ENCODE assay signal across 1 cellular context in the genomic region with DNA sequence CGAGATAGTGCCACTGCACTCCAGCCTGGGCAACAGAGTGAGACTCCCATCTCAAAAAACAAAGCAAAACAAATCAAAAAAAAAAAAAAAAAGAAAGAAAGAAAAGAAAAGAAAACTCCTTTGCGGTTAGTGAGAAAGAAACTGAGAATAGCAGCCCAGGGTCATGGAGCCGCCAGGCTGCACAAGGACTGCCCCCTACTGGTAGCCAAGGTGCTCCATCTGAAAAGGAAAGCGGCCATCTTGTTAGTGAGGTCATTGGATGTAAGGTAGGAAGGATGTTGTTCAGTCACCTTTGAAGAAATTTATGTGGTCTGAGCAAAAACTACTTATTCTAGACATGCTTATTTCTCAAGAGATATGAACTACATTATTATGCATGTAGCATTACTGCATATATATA.
TF ChIP-seq lines count a peak whose summit lies in the region.

No MANE protein-coding gene starts in this region.

TF ChIP-seq in SK-N-SH treated with all-trans-retinoic acid at 6 μM for 48 hours, 23 proteins besides CTCF, POLR2A, EP300 and RAD21 (continued from another document):
- TF ChIP-seq, protein P1, sequence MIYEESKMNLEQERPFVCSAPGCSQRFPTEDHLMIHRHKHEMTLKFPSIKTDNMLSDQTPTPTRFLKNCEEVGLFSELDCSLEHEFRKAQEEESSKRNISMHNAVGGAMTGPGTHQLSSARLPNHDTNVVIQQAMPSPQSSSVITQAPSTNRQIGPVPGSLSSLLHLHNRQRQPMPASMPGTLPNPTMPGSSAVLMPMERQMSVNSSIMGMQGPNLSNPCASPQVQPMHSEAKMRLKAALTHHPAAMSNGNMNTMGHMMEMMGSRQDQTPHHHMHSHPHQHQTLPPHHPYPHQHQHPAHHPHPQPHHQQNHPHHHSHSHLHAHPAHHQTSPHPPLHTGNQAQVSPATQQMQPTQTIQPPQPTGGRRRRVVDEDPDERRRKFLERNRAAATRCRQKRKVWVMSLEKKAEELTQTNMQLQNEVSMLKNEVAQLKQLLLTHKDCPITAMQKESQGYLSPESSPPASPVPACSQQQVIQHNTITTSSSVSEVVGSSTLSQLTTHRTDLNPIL (CRISPR knock-in tag; IDR thresholded peaks at IDR 0.05; ENCODE audit: low read depth): no peak
- TF ChIP-seq, protein P2, sequence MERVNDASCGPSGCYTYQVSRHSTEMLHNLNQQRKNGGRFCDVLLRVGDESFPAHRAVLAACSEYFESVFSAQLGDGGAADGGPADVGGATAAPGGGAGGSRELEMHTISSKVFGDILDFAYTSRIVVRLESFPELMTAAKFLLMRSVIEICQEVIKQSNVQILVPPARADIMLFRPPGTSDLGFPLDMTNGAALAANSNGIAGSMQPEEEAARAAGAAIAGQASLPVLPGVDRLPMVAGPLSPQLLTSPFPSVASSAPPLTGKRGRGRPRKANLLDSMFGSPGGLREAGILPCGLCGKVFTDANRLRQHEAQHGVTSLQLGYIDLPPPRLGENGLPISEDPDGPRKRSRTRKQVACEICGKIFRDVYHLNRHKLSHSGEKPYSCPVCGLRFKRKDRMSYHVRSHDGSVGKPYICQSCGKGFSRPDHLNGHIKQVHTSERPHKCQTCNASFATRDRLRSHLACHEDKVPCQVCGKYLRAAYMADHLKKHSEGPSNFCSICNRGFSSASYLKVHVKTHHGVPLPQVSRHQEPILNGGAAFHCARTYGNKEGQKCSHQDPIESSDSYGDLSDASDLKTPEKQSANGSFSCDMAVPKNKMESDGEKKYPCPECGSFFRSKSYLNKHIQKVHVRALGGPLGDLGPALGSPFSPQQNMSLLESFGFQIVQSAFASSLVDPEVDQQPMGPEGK (CRISPR knock-in tag; IDR thresholded peaks at IDR 0.05; ENCODE audit: borderline replicate concordance): no peak
- TF ChIP-seq ZNF565 (CRISPR knock-in tag; conservative IDR thresholded peaks at IDR 0.05; ENCODE audit: low read depth): no peak
TF ChIP-seq in SK-N-SH treated with all-trans-retinoic acid at 6 μM for 48 hours: peak in this region for 0.
